In genomic region chr6:26170181-26170580, GRCh38 we compare ENCODE assay signal across 1 cellular context.
TF ChIP-seq lines count a peak whose summit lies in the region.

No MANE protein-coding gene starts in this region.

TF ChIP-seq in K562, 482 proteins besides CTCF, POLR2A, EP300 and RAD21 (continued from another document):
- TF ChIP-seq MGA (IDR thresholded peaks at IDR 0.05) (0 out of 2 replicates have a peak, but pooled peaks have one; percentile 14), SMAD3 (CRISPR knock-in tag; conservative IDR thresholded peaks at IDR 0.05) (no peak), RBM14 (IDR thresholded peaks at IDR 0.05; ENCODE audit: borderline replicate concordance, insufficient read depth, low read depth, low read length) (no peak), KAT7 (CRISPR knock-in tag; IDR thresholded peaks at IDR 0.05; ENCODE audit: borderline replicate concordance) (0 out of 2 replicates have a peak, but pooled peaks have one; percentile 13), ATF3 (IDR thresholded peaks at IDR 0.05) (0 out of 2 replicates have a peak, but pooled peaks have one; percentile 14), ATF3 (CRISPR knock-in tag; conservative IDR thresholded peaks at IDR 0.05) (no peak), KAT8 (IDR thresholded peaks at IDR 0.05; ENCODE audit: low read depth) (0 out of 2 replicates have a peak, but pooled peaks have one; percentile 10), JUND (IDR thresholded peaks at IDR 0.05; ENCODE audit: borderline replicate concordance, low read depth, low read length) (0 out of 2 replicates have a peak, but pooled peaks have one; percentile 8), JUND (tag; IDR thresholded peaks at IDR 0.05; ENCODE audit: borderline replicate concordance, low read depth, low read length) (no peak)
